18 cellular contexts compared by ENCODE assay signal in genomic region chr6:160248538-160248937, GRCh38. TPM values are rescaled to one million over a fixed set of nuclear protein-coding genes. Genes with fewer than 3 reads are reported as not detected.
A peak's percentile ranks its signal among the peaks of the same experiment; 100 is the strongest.
DNase-seq lines count a peak whose midpoint lies in the region; ATAC-seq, FAIRE-seq and TF ChIP-seq lines count a peak whose summit lies in the region.
"Had no signal": no experiment of that assay in that cellular context is flagged by ENCODE, and none has a peak within 500 bp of the region (broad histone marks: within the 10 kb centered on the region; RNA-seq: fewer than 3 reads in every experiment).

No MANE protein-coding gene starts in this region.

- no peak overlapping the region for H3K23ac ChIP-seq in mesendoderm (ENCODE audit: low read length)

- H3K27me3 ChIP-seq in bronchial epithelial cell (ENCODE audit: control insufficient read depth, insufficient read depth, low read length) (no peaks in the 10 kb centered on the region), mesendoderm (ENCODE audit: insufficient read depth, low read length, poor library complexity) (no peaks in the 10 kb centered on the region)
- H3K27me3 ChIP-seq: esophagus muscularis mucosa, right lobe of liver, upper lobe of right lung had no signal

- no peak overlapping the region for H3K27ac ChIP-seq in mesendoderm (ENCODE audit: low read depth, low read length)
- H3K27ac ChIP-seq in caudate nucleus (ENCODE audit: low read depth, low read length) = no peak overlapping the region
- H3K27ac ChIP-seq: esophagus muscularis mucosa, right lobe of liver, upper lobe of right lung had no signal

- no peaks in the 10 kb centered on the region for H3K79me1 ChIP-seq in mesendoderm (ENCODE audit: low read length)

- H2BK5ac ChIP-seq in mesendoderm (ENCODE audit: low read length) = no peak overlapping the region

- peaks cover 11% of the 10 kb centered on the region for H3K4me1 ChIP-seq in mesendoderm (ENCODE audit: control insufficient read depth, low read depth, low read length)
- H3K4me1 ChIP-seq: esophagus muscularis mucosa, upper lobe of right lung had no signal

- H2BK120ac ChIP-seq in mesendoderm (ENCODE audit: low read depth, low read length) = no peak overlapping the region

- no TSS peak for BruUV-seq in Calu3 (replicated peaks; lab: Mats Ljungman, UMichigan)

- peaks cover 24% of the 10 kb centered on the region for H3K4me1 Mint-ChIP-seq in Calu3 (ENCODE audit: low read depth, unreplicated experiment)

- no peaks in the 10 kb centered on the region for H3K36me3 Mint-ChIP-seq in Calu3 (ENCODE audit: insufficient read depth, unreplicated experiment)

- no peak overlapping the region for H2AK5ac ChIP-seq in mesendoderm (ENCODE audit: low read length)

- H3K27me3 Mint-ChIP-seq in Calu3 (ENCODE audit: unreplicated experiment) = no peaks in the 10 kb centered on the region

- no CpG with 5 or more reads among the region's 1 CpG for WGBS in mesendoderm (ENCODE audit: extremely low coverage, insufficient coverage, low lambda C conversion rate)

- H3K9me3 Mint-ChIP-seq in Calu3 (ENCODE audit: low read depth, unreplicated experiment) = peaks cover 3% of the 10 kb centered on the region
- H3K9me3 Mint-ChIP-seq: activated T-helper 2 cell treated with anti-CD3 and anti-CD28 coated beads, Interferon-gamma antibody, Interleukin-2, Interleukin-4, amounts not matched to agents 10 μg/mL and 5 μg/mL and 100 μg/mL, durations not matched to agents 14 hours and 24 hours and 36 hours; neural crest cell had no signal

- no peak overlapping the region for H3K18ac ChIP-seq in mesendoderm (ENCODE audit: low read length)

- no peak overlapping the region for H3K4ac ChIP-seq in mesendoderm (ENCODE audit: low read depth, low read length)

- CTCF ChIA-PET in Calu3 (lab: Charles Lee) = no interaction called here

- peak overlapping the region; percentile 79 for H3K27ac Mint-ChIP-seq in Calu3 (ENCODE audit: unreplicated experiment)
- H3K27ac Mint-ChIP-seq: activated T-helper 2 cell treated with anti-CD3 and anti-CD28 coated beads, Interferon-gamma antibody, Interleukin-2, Interleukin-4, amounts not matched to agents 10 μg/mL and 5 μg/mL and 100 μg/mL, durations not matched to agents 14 hours and 24 hours and 36 hours had no signal

- no peak overlapping the region for H3K56ac ChIP-seq in mesendoderm (ENCODE audit: low read length)

- H4K5ac ChIP-seq in mesendoderm (ENCODE audit: low read length) = no peak overlapping the region

- TF ChIP-seq CTCF in Calu3 (IDR thresholded peaks at IDR 0.05; ENCODE audit: unreplicated experiment) = no peak
- TF ChIP-seq CTCF in bronchial epithelial cell (IDR thresholded peaks at IDR 0.05; ENCODE audit: insufficient read depth, low read length, severe bottlenecking) = no peak

- peak overlapping the region; percentile 67 for H2BK15ac ChIP-seq in mesendoderm (replicated peaks; ENCODE audit: low read depth)

- DNase-seq in Calu3 = no peak
- DNase-seq in HTR-8/SVneo (ENCODE audit: insufficient read length, low spot score) = peak; percentile 9
- DNase-seq in bronchial epithelial cell (ENCODE audit: low read depth) = peak; percentile 93
- no peak for DNase-seq in mesendoderm
- no peak for DNase-seq in left colon
- no peak for DNase-seq in DMS153 treated with DMSO at 0.1 percent for 48 hours (lab: John Stamatoyannopoulos, UW; ENCODE audit: unreplicated experiment)
- DNase-seq in OCI-M2 (lab: John Stamatoyannopoulos, UW; ENCODE audit: unreplicated experiment) = no peak
- DNase-seq in caudate nucleus (lab: John Stamatoyannopoulos, UW) = no peak
- DNase-seq: dermis blood vessel endothelial cell; H7; NCI-H1105; right lobe of liver; stimulated activated CD4-positive, alpha-beta T cell treated with anti-CD3 and anti-CD28 coated beads, Interleukin-4, amount 100 ng/mL, for 1 hour; upper lobe of right lung had no signal

- no peak overlapping the region for H3K4me2 ChIP-seq in mesendoderm (ENCODE audit: low read length)

- intact Hi-C loops in Calu3 (cut with micrococcal nuclease; ENCODE audit: unreplicated experiment) = no loop called here
- intact Hi-C loops in left colon (cut with DNase I, micrococcal nuclease) = no loop called here

- no peaks in the 10 kb centered on the region for H3K36me3 ChIP-seq in bronchial epithelial cell (ENCODE audit: control insufficient read depth, insufficient read depth, low read length)
- H3K36me3 ChIP-seq in mesendoderm (ENCODE audit: control insufficient read depth, insufficient read depth, low read length) = no peaks in the 10 kb centered on the region
- H3K36me3 ChIP-seq: esophagus muscularis mucosa, right lobe of liver, upper lobe of right lung had no signal

- no peak overlapping the region for H3K4me3 ChIP-seq in bronchial epithelial cell (ENCODE audit: low read depth, low read length)
- H3K4me3 ChIP-seq in mesendoderm (ENCODE audit: low read length) = no peak overlapping the region
- H3K4me3 ChIP-seq: esophagus muscularis mucosa, lung, right lobe of liver, upper lobe of right lung had no signal

- no peaks in the 10 kb centered on the region for H3K79me2 ChIP-seq in mesendoderm (ENCODE audit: control insufficient read depth, insufficient read depth, low read length)

- no peak overlapping the region for H4K8ac ChIP-seq in mesendoderm (ENCODE audit: low read depth, low read length)

- no peak overlapping the region for H3K9ac ChIP-seq in mesendoderm (ENCODE audit: low read length)

- FAIRE-seq in HTR-8/SVneo (lab: Jason Lieb, UNC) (no peak), bronchial epithelial cell (lab: Jason Lieb, UNC) (no peak)

- ATAC-seq in left colon = no peak
- ATAC-seq: upper lobe of right lung had no signal

- no peak overlapping the region for H3K4me3 Mint-ChIP-seq in Calu3 (ENCODE audit: low read depth, unreplicated experiment)
- H3K4me3 Mint-ChIP-seq: neural crest cell had no signal

RNA-seq across cellular contexts. Expression of gene SLC22A2, which starts 10.1 kb away (rescaled TPM):
- total RNA-seq in Calu3 (2022) (not detected in 2 replicates), bronchial epithelial cell (not detected in 2 replicates), left colon (not detected)
- 2.3 TPM for polyA plus RNA-seq in mesendoderm (2013, experiment 1 of 2)
- 2.2 TPM for polyA plus RNA-seq in mesendoderm (2013, experiment 2 of 2)
- total RNA-seq: activated T-helper 2 cell treated with anti-CD3 and anti-CD28 coated beads, Interferon-gamma antibody, Interleukin-2, Interleukin-4, amounts not matched to agents 10 μg/mL and 5 μg/mL and 100 μg/mL, durations not matched to agents 14 hours and 24 hours and 36 hours; dermis blood vessel endothelial cell; lung; neural crest cell; right lobe of liver; upper lobe of right lung had no signal
- polyA plus RNA-seq: lung had no signal

Comparison
In these comparisons a context has a peak if more than half of its experiments do, and no peak if none do; other contexts are left out.
1. DNase-seq: peak in HTR-8/SVneo (single experiment) and bronchial epithelial cell (single experiment); none in Calu3 (single experiment), mesendoderm (single experiment), left colon (0 of 2), DMS153 treated with DMSO at 0.1 percent for 48 hours (single experiment), OCI-M2 (single experiment) and caudate nucleus (0 of 61).